ENCODE assay signal across 8 cellular contexts in genomic region chrX:153793291-153793690, GRCh38. TPM values are rescaled to one million over a fixed set of nuclear protein-coding genes. Genes with fewer than 3 reads are reported as not detected.
A peak's percentile ranks its signal among the peaks of the same experiment; 100 is the strongest.
DNase-seq lines count a peak whose midpoint lies in the region; ATAC-seq, FAIRE-seq and TF ChIP-seq lines count a peak whose summit lies in the region.

No MANE protein-coding gene starts in this region.

- no peak for DNase-seq in HFF-Myc (ENCODE audit: extremely low read depth, low read depth)
- DNase-seq in GM12878 (ENCODE audit: low read depth, low spot score): no peak
- DNase-seq in lower lobe of right lung: no peak
- no peak for DNase-seq in NCI-H2029 (lab: John Stamatoyannopoulos, UW)
- DNase-seq in globus pallidus (ENCODE audit: low spot score): no peak
- no peak for DNase-seq in NCI-H146 (lab: John Stamatoyannopoulos, UW)

- FAIRE-seq in GM12878 (lab: Jason Lieb, UNC): no peak

- H3K9ac ChIP-seq in GM12878 (ENCODE audit: control insufficient read depth, insufficient read depth, low read length): peak overlapping the region; percentile 89

- POLR2A ChIA-PET in GM12878 (lab: Charles Lee): interaction anchor here (1.2 kb wide), 1 partner anchor 227 kb away, joined by 4 read pairs; no protein-coding TSS in a partner anchor

- no peak for TF ChIP-seq EP300 in GM12878 (IDR thresholded peaks at IDR 0.05; ENCODE audit: borderline replicate concordance in 1 of 2, control insufficient read depth in 1 of 2, low read depth in 2 of 2, low read length in 2 of 2)

- RAD21 ChIA-PET in GM12878 (lab: Charles Lee; ENCODE audit: unreplicated experiment): interaction anchor here (0.6 to 1.3 kb wide), 2 partner anchors 106 to 304 kb away, joined by 3 read pairs; partner anchors contain the start of gene SLC6A8

- no peak overlapping the region for H2AFZ ChIP-seq in GM12878 (ENCODE audit: control insufficient read depth, low read depth, low read length)

- peak overlapping the region; percentile 76 for H3K27ac ChIP-seq in 22Rv1
- H3K27ac ChIP-seq in GM12878 (ENCODE audit: control insufficient read depth, insufficient read depth): peak overlapping the region; percentile 82
- peak overlapping the region; percentile 94 for H3K27ac ChIP-seq in lower lobe of right lung

- no TSS peak for BruUV-seq in GM12878 (replicated peaks; lab: Mats Ljungman, UMichigan)

- H3K36me3 ChIP-seq in GM12878 (ENCODE audit: control insufficient read depth in 2 of 2, insufficient read depth in 2 of 2, low read length in 1 of 2): no peaks in the 10 kb centered on the region; a peak in 2 of 4 replicates
- peaks cover 30% of the 10 kb centered on the region for H3K36me3 ChIP-seq in lower lobe of right lung

- SMC1A ChIA-PET in GM12878 (lab: Charles Lee; ENCODE audit: uncharacterized antibody, unreplicated experiment): interaction anchor here (0.7 kb wide), 1 partner anchor 159 kb away, joined by 3 read pairs; no protein-coding TSS in a partner anchor

- H3K27me3 ChIP-seq in GM12878 (replicated peaks in 1 of 2; ENCODE audit: control insufficient read depth in 2 of 2, insufficient read depth in 2 of 2, low read length in 1 of 2): no peaks in the 10 kb centered on the region
- no peaks in the 10 kb centered on the region for H3K27me3 ChIP-seq in lower lobe of right lung (ENCODE audit: low read depth)

- in situ Hi-C loops in GM12878 (cut with MboI): no loop called here

- H4K20me1 ChIP-seq in GM12878 (ENCODE audit: control insufficient read depth, insufficient read depth): no peaks in the 10 kb centered on the region; the same call in 1 of the 2 replicates

- 32% methylated on average over 7 of the region's 7 CpGs for WGBS in GM12878 (ENCODE audit: insufficient coverage, insufficient replicate concordance, low lambda C conversion rate, missing lambda C conversion rate)

- H3K9me3 ChIP-seq in GM12878 (replicated peaks; ENCODE audit: control insufficient read depth, insufficient read depth, low read length) (no peaks in the 10 kb centered on the region; the same call in 2 of the 3 replicates), lower lobe of right lung (no peaks in the 10 kb centered on the region)

- peaks cover 45% of the 10 kb centered on the region for H3K79me2 ChIP-seq in GM12878 (ENCODE audit: control insufficient read depth, insufficient read depth, low read length)

- intact Hi-C loops in GM12878 (cut with micrococcal nuclease; ENCODE audit: unreplicated experiment) (no loop called here), lower lobe of right lung (cut with DNase I) (no loop called here)

- H3K4me1 ChIP-seq in GM12878 (ENCODE audit: control insufficient read depth, insufficient read depth, low read length) (peaks cover 4% of the 10 kb centered on the region; the same call in 1 of the 2 replicates), lower lobe of right lung (peaks cover 15% of the 10 kb centered on the region)

- peak overlapping the region; percentile 36 for H3K4me2 ChIP-seq in GM12878 (ENCODE audit: control insufficient read depth, insufficient read depth)

- ATAC-seq in GM12878 (peak; percentile 21), lower lobe of right lung (peak; percentile 8 to 11), GM21390 (IDR thresholded peaks at IDR 0.05; ENCODE audit: unreplicated experiment) (no peak)

- no peak for TF ChIP-seq POLR2A in GM12878 (IDR thresholded peaks at IDR 0.05; ENCODE audit: low read depth, low read length)

- TF ChIP-seq RAD21 in GM12878 (IDR thresholded peaks at IDR 0.05; ENCODE audit: insufficient read depth, low read depth, low read length): no peak

- no peak for TF ChIP-seq CTCF in 22Rv1 (IDR thresholded peaks at IDR 0.05)
- no peak for TF ChIP-seq CTCF in HFF-Myc (IDR thresholded peaks at IDR 0.05; ENCODE audit: low read depth, low read length, missing control alignments)
- no peak for TF ChIP-seq CTCF in GM12878 (IDR thresholded peaks at IDR 0.05 in 2 of 3, conservative IDR thresholded peaks at IDR 0.05 in 1 of 3; ENCODE audit: control insufficient read depth in 2 of 3, extremely low read depth in 1 of 3, insufficient read depth in 1 of 3, low read depth in 3 of 3, low read length in 3 of 3)
- no peak for TF ChIP-seq CTCF in lower lobe of right lung (IDR thresholded peaks at IDR 0.05)

- CTCF ChIA-PET in GM12878 (lab: Yijun Ruan, JAX): interaction anchor here (2.1 kb wide), 1 partner anchor 130 kb away, joined by 6 read pairs; no protein-coding TSS in a partner anchor

- peak overlapping the region; percentile 68 for H3K4me3 ChIP-seq in HFF-Myc (replicated peaks; ENCODE audit: low read depth, low read length)
- peak overlapping the region; percentile 75 for H3K4me3 ChIP-seq in GM12878
- peak overlapping the region; percentile 75 for H3K4me3 ChIP-seq in lower lobe of right lung

RNA-seq across cellular contexts. Expression of gene IDH3G, which starts 0.9 kb away (rescaled TPM):
- 32.7 and 39.1 TPM in 2 replicates for total RNA-seq in GM12878 (2013; cell fraction: nucleolus; rRNA removed)
- total RNA-seq in GM12878 (2014; rRNA removed) (69.3 and 78.5 TPM in 2 replicates), GM12878 (2014; rRNA removed; fragmentation: Illumina TruSeq; extraction: Trizol) (38.6 and 41.5 TPM in 2 replicates), GM12878 (2021) (61.3 and 69.0 TPM in 2 replicates), lower lobe of right lung (50.1 TPM)
- polyA plus RNA-seq in GM12878 (2011; ENCODE audit: low read depth): 33.4 TPM
- polyA plus RNA-seq in GM12878 (2011; rRNA removed) (22.6 and 49.1 TPM in 2 replicates), GM12878 (2014; fragmentation: Illumina TruSeq; extraction: Trizol) (32.7 and 64.2 TPM in 2 replicates), GM12878 (2014; fragmentation: Nextera tagmentation; extraction: Ambion mirVana) (10 to 100 TPM; 26.3 to 34.4 TPM), GM12878 (2014; rRNA removed) (77.9 and 81.4 TPM in 2 replicates), GM12878 (2016; fragmentation: Nextera tagmentation; extraction: Ambion mirVana) (100 to 1,000 TPM in 1 of 2 experiments, 10 to 100 TPM in 1; 96.5 to 102 TPM)
- polyA plus RNA-seq in GM12878 (2011; cell fraction: cytosol; rRNA removed): 78.3 and 106 TPM in 2 replicates
- 169 and 193 TPM in 2 replicates for polyA plus RNA-seq in GM12878 (2011; cell fraction: nucleus; rRNA removed)
- polyA plus RNA-seq in GM12878 (2012): 71.2 and 75.4 TPM in 2 replicates
- 94.4 and 103 TPM in 2 replicates for polyA minus RNA-seq in GM12878 (2011; rRNA and poly(A)+ RNA removed)
- polyA minus RNA-seq in GM12878 (2011; cell fraction: cytosol; rRNA and poly(A)+ RNA removed): 29.4 and 29.5 TPM in 2 replicates
- polyA minus RNA-seq in GM12878 (2011; cell fraction: nucleus; rRNA and poly(A)+ RNA removed): 29.4 and 50.1 TPM in 2 replicates

RNA-seq across cellular contexts. Expression of gene SSR4, which starts 1.2 kb away (rescaled TPM):
- total RNA-seq in GM12878 (2013; cell fraction: nucleolus; rRNA removed): 49.2 and 60.4 TPM in 2 replicates
- total RNA-seq in GM12878 (2014; rRNA removed) (252 and 305 TPM in 2 replicates), GM12878 (2014; rRNA removed; fragmentation: Illumina TruSeq; extraction: Trizol) (160 and 189 TPM in 2 replicates), GM12878 (2021) (244 and 247 TPM in 2 replicates), lower lobe of right lung (210 TPM)
- polyA plus RNA-seq in GM12878 (2011; ENCODE audit: low read depth): 149 TPM
- polyA plus RNA-seq in GM12878 (2011; rRNA removed) (94.1 and 176 TPM in 2 replicates), GM12878 (2014; fragmentation: Illumina TruSeq; extraction: Trizol) (61.3 and 151 TPM in 2 replicates), GM12878 (2014; fragmentation: Nextera tagmentation; extraction: Ambion mirVana) (100 to 1,000 TPM; 351 to 521 TPM), GM12878 (2014; rRNA removed) (312 and 326 TPM in 2 replicates), GM12878 (2016; fragmentation: Nextera tagmentation; extraction: Ambion mirVana) (100 to 1,000 TPM; 315 to 317 TPM)
- polyA plus RNA-seq in GM12878 (2011; cell fraction: cytosol; rRNA removed): 311 and 433 TPM in 2 replicates
- polyA plus RNA-seq in GM12878 (2011; cell fraction: nucleus; rRNA removed): 180 and 197 TPM in 2 replicates
- 354 and 408 TPM in 2 replicates for polyA plus RNA-seq in GM12878 (2012)
- 114 and 212 TPM in 2 replicates for polyA minus RNA-seq in GM12878 (2011; rRNA and poly(A)+ RNA removed)
- 116 and 131 TPM in 2 replicates for polyA minus RNA-seq in GM12878 (2011; cell fraction: cytosol; rRNA and poly(A)+ RNA removed)
- polyA minus RNA-seq in GM12878 (2011; cell fraction: nucleus; rRNA and poly(A)+ RNA removed): 37.2 and 55.6 TPM in 2 replicates

RNA-seq across cellular contexts. Expression of gene SRPK3, which starts 12.4 kb away (rescaled TPM):
- not detected in 2 replicates for total RNA-seq in GM12878 (2013; cell fraction: nucleolus; rRNA removed)
- total RNA-seq in GM12878 (2014; rRNA removed) (not detected in 2 replicates), GM12878 (2014; rRNA removed; fragmentation: Illumina TruSeq; extraction: Trizol) (not detected in 2 replicates), GM12878 (2021) (not detected in 2 replicates), lower lobe of right lung (not detected)
- 0.13 TPM for polyA plus RNA-seq in GM12878 (2011; ENCODE audit: low read depth)
- polyA plus RNA-seq in GM12878 (2011; rRNA removed) (not detected in 2 replicates), GM12878 (2014; fragmentation: Illumina TruSeq; extraction: Trizol) (not detected in 2 replicates), GM12878 (2014; fragmentation: Nextera tagmentation; extraction: Ambion mirVana) (under 1 TPM in 1 of 2 experiments, not detected in 1; 0.05 TPM), GM12878 (2014; rRNA removed) (not detected in 2 replicates), GM12878 (2016; fragmentation: Nextera tagmentation; extraction: Ambion mirVana) (under 1 TPM in 1 of 2 experiments, not detected in 1; 0.19 TPM)
- not detected in 2 replicates for polyA plus RNA-seq in GM12878 (2011; cell fraction: cytosol; rRNA removed)
- polyA plus RNA-seq in GM12878 (2011; cell fraction: nucleus; rRNA removed): 0.07 and 0.21 TPM in 2 replicates
- 0.14 and 0.22 TPM in 2 replicates for polyA plus RNA-seq in GM12878 (2012)
- not detected in 2 replicates for polyA minus RNA-seq in GM12878 (2011; rRNA and poly(A)+ RNA removed)
- polyA minus RNA-seq in GM12878 (2011; cell fraction: cytosol; rRNA and poly(A)+ RNA removed): not detected in 2 replicates
- not detected in 2 replicates for polyA minus RNA-seq in GM12878 (2011; cell fraction: nucleus; rRNA and poly(A)+ RNA removed)

RNA-seq across cellular contexts. Expression of gene PLXNB3, which starts 29.2 kb away (rescaled TPM):
- total RNA-seq in GM12878 (2013; cell fraction: nucleolus; rRNA removed): 0.31 TPM in 1 of 2 replicates, not detected in the other
- total RNA-seq in GM12878 (2014; rRNA removed) (not detected in 2 replicates), GM12878 (2014; rRNA removed; fragmentation: Illumina TruSeq; extraction: Trizol) (not detected in 2 replicates), GM12878 (2021) (0.21 and 0.53 TPM in 2 replicates), lower lobe of right lung (4.6 TPM)
- polyA plus RNA-seq in GM12878 (2011; ENCODE audit: low read depth): 0.31 TPM
- polyA plus RNA-seq in GM12878 (2011; rRNA removed) (0.14 and 0.20 TPM in 2 replicates), GM12878 (2014; fragmentation: Illumina TruSeq; extraction: Trizol) (0.18 TPM in 1 of 2 replicates, not detected in the other), GM12878 (2014; fragmentation: Nextera tagmentation; extraction: Ambion mirVana) (not detected), GM12878 (2014; rRNA removed) (0.62 and 0.68 TPM in 2 replicates), GM12878 (2016; fragmentation: Nextera tagmentation; extraction: Ambion mirVana) (under 1 TPM; 0.06 to 0.43 TPM)
- 0.09 and 0.38 TPM in 2 replicates for polyA plus RNA-seq in GM12878 (2011; cell fraction: cytosol; rRNA removed)
- polyA plus RNA-seq in GM12878 (2011; cell fraction: nucleus; rRNA removed): 3.5 and 3.7 TPM in 2 replicates
- polyA plus RNA-seq in GM12878 (2012): 0.19 and 0.79 TPM in 2 replicates
- 0.82 TPM in 1 of 2 replicates, not detected in the other for polyA minus RNA-seq in GM12878 (2011; rRNA and poly(A)+ RNA removed)
- polyA minus RNA-seq in GM12878 (2011; cell fraction: cytosol; rRNA and poly(A)+ RNA removed): 0.94 TPM in 1 of 2 replicates, not detected in the other
- 0.36 and 0.48 TPM in 2 replicates for polyA minus RNA-seq in GM12878 (2011; cell fraction: nucleus; rRNA and poly(A)+ RNA removed)

RNA-seq across cellular contexts. Expression of gene PDZD4, which starts 37.1 kb away (rescaled TPM):
- total RNA-seq in GM12878 (2013; cell fraction: nucleolus; rRNA removed): not detected in 2 replicates
- not detected in 2 replicates for total RNA-seq in GM12878 (2014; rRNA removed)
- total RNA-seq in GM12878 (2014; rRNA removed; fragmentation: Illumina TruSeq; extraction: Trizol): not detected in 2 replicates
- 0.15 TPM in 1 of 2 replicates, not detected in the other for total RNA-seq in GM12878 (2021)
- polyA plus RNA-seq in GM12878 (2011; ENCODE audit: low read depth): not detected
- polyA plus RNA-seq in GM12878 (2011; rRNA removed): not detected in 2 replicates
- polyA plus RNA-seq in GM12878 (2011; cell fraction: cytosol; rRNA removed): 0.01 and 0.12 TPM in 2 replicates
- polyA plus RNA-seq in GM12878 (2011; cell fraction: nucleus; rRNA removed): 0.16 TPM in 2 replicates
- 0.03 TPM in 1 of 2 replicates, not detected in the other for polyA plus RNA-seq in GM12878 (2012)
- polyA plus RNA-seq in GM12878 (2014; fragmentation: Illumina TruSeq; extraction: Trizol): 0.01 TPM in 1 of 2 replicates, not detected in the other
- not detected for polyA plus RNA-seq in GM12878 (2014; fragmentation: Nextera tagmentation; extraction: Ambion mirVana)
- polyA plus RNA-seq in GM12878 (2014; rRNA removed): 0.05 TPM in 1 of 2 replicates, not detected in the other
- under 1 TPM in 1 of 2 experiments, not detected in 1; 0.04 TPM for polyA plus RNA-seq in GM12878 (2016; fragmentation: Nextera tagmentation; extraction: Ambion mirVana)
- not detected in 2 replicates for polyA minus RNA-seq in GM12878 (2011; rRNA and poly(A)+ RNA removed)
- not detected in 2 replicates for polyA minus RNA-seq in GM12878 (2011; cell fraction: cytosol; rRNA and poly(A)+ RNA removed)
- not detected in 2 replicates for polyA minus RNA-seq in GM12878 (2011; cell fraction: nucleus; rRNA and poly(A)+ RNA removed)
- 8.5 TPM for total RNA-seq in lower lobe of right lung
